1 cellular context compared by ENCODE assay signal in genomic region chr2:175414872-175415487, GRCh38.
TF ChIP-seq lines count a peak whose summit lies in the region.

No MANE protein-coding gene starts in this region.

TF ChIP-seq in HepG2, 621 proteins besides CTCF, POLR2A, EP300 and RAD21 (continued from another document and continues in another):
- no peak for TF ChIP-seq ZNF142 (CRISPR knock-in tag; IDR thresholded peaks at IDR 0.05)
- no peak for TF ChIP-seq NR1H2 (CRISPR knock-in tag; IDR thresholded peaks at IDR 0.05; ENCODE audit: borderline replicate concordance, low read depth)
- TF ChIP-seq ZSCAN25 (CRISPR knock-in tag; IDR thresholded peaks at IDR 0.05): no peak
- no peak for TF ChIP-seq KIAA2018 (CRISPR knock-in tag; IDR thresholded peaks at IDR 0.05; ENCODE audit: borderline replicate concordance)
- TF ChIP-seq STAG1 (CRISPR knock-in tag; IDR thresholded peaks at IDR 0.05): peak; percentile 79
- TF ChIP-seq ZNF564 (CRISPR knock-in tag; IDR thresholded peaks at IDR 0.05): no peak
- TF ChIP-seq, protein P1, sequence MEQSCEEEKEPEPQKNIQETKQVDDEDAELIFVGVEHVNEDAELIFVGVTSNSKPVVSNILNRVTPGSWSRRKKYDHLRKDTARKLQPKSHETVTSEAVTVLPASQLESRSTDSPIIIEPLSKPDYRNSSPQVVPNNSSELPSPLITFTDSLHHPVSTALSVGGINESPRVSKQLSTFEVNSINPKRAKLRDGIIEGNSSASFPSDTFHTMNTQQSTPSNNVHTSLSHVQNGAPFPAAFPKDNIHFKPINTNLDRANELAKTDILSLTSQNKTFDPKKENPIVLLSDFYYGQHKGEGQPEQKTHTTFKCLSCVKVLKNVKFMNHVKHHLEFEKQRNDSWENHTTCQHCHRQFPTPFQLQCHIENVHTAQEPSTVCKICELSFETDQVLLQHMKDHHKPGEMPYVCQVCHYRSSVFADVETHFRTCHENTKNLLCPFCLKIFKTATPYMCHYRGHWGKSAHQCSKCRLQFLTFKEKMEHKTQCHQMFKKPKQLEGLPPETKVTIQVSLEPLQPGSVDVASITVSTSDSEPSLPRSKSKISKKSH (CRISPR knock-in tag; IDR thresholded peaks at IDR 0.05; ENCODE audit: borderline replicate concordance): no peak
- TF ChIP-seq, protein P2, sequence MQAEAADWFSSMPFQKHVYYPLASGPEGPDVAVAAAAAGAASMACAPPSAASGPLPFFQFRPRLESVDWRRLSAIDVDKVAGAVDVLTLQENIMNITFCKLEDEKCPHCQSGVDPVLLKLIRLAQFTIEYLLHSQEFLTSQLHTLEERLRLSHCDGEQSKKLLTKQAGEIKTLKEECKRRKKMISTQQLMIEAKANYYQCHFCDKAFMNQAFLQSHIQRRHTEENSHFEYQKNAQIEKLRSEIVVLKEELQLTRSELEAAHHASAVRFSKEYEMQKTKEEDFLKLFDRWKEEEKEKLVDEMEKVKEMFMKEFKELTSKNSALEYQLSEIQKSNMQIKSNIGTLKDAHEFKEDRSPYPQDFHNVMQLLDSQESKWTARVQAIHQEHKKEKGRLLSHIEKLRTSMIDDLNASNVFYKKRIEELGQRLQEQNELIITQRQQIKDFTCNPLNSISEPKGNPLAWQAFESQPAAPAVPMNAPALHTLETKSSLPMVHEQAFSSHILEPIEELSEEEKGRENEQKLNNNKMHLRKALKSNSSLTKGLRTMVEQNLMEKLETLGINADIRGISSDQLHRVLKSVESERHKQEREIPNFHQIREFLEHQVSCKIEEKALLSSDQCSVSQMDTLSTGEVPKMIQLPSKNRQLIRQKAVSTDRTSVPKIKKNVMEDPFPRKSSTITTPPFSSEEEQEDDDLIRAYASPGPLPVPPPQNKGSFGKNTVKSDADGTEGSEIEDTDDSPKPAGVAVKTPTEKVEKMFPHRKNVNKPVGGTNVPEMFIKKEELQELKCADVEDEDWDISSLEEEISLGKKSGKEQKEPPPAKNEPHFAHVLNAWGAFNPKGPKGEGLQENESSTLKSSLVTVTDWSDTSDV (CRISPR knock-in tag; IDR thresholded peaks at IDR 0.05): no peak
- TF ChIP-seq SRF (IDR thresholded peaks at IDR 0.05; ENCODE audit: low read depth, low read length): no peak
- no peak for TF ChIP-seq ZBTB8A (CRISPR knock-in tag; IDR thresholded peaks at IDR 0.05; ENCODE audit: borderline replicate concordance, low read depth)
- TF ChIP-seq ZNF431 (CRISPR knock-in tag; IDR thresholded peaks at IDR 0.05; ENCODE audit: borderline replicate concordance, low read depth): no peak
- no peak for TF ChIP-seq HINFP (CRISPR knock-in tag; IDR thresholded peaks at IDR 0.05; ENCODE audit: low read depth)
- TF ChIP-seq DNMT1 (CRISPR knock-in tag; IDR thresholded peaks at IDR 0.05): no peak
- TF ChIP-seq SMC3 (IDR thresholded peaks at IDR 0.05; ENCODE audit: low read length): peak; percentile 88
- TF ChIP-seq, protein P3, sequence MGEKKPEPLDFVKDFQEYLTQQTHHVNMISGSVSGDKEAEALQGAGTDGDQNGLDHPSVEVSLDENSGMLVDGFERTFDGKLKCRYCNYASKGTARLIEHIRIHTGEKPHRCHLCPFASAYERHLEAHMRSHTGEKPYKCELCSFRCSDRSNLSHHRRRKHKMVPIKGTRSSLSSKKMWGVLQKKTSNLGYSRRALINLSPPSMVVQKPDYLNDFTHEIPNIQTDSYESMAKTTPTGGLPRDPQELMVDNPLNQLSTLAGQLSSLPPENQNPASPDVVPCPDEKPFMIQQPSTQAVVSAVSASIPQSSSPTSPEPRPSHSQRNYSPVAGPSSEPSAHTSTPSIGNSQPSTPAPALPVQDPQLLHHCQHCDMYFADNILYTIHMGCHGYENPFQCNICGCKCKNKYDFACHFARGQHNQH (CRISPR knock-in tag; IDR thresholded peaks at IDR 0.05): no peak
- TF ChIP-seq, protein P4, sequence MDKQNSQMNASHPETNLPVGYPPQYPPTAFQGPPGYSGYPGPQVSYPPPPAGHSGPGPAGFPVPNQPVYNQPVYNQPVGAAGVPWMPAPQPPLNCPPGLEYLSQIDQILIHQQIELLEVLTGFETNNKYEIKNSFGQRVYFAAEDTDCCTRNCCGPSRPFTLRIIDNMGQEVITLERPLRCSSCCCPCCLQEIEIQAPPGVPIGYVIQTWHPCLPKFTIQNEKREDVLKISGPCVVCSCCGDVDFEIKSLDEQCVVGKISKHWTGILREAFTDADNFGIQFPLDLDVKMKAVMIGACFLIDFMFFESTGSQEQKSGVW (CRISPR knock-in tag; IDR thresholded peaks at IDR 0.05; ENCODE audit: borderline replicate concordance): no peak
- TF ChIP-seq KDM5B (CRISPR knock-in tag; IDR thresholded peaks at IDR 0.05; ENCODE audit: borderline replicate concordance): no peak
- no peak for TF ChIP-seq KLF6 (CRISPR knock-in tag; IDR thresholded peaks at IDR 0.05)
- TF ChIP-seq SYNCRIP (IDR thresholded peaks at IDR 0.05; ENCODE audit: insufficient read depth, low read depth, low read length): no peak
- TF ChIP-seq MED1 (CRISPR knock-in tag; IDR thresholded peaks at IDR 0.05): no peak
- TF ChIP-seq ZNF260 (CRISPR knock-in tag; IDR thresholded peaks at IDR 0.05; ENCODE audit: borderline replicate concordance, low read depth): no peak
- no peak for TF ChIP-seq ZNF136 (CRISPR knock-in tag; IDR thresholded peaks at IDR 0.05; ENCODE audit: low read depth)
